In genomic region chr9:72149231-72149975, GRCh38 we compare ENCODE assay signal across 10 cellular contexts. TPM values are rescaled to one million over a fixed set of nuclear protein-coding genes. Genes with fewer than 3 reads are reported as not detected.
DNase-seq lines count a peak whose midpoint lies in the region; ATAC-seq and TF ChIP-seq lines count a peak whose summit lies in the region.
"Had no signal": no experiment of that assay in that cellular context is flagged by ENCODE, and none has a peak within 500 bp of the region (broad histone marks: within the 10 kb centered on the region; RNA-seq: fewer than 3 reads in every experiment).

GDA (plus strand) TSS chr9:72149440; CDS start chr9:72149560, 120 bp downstream.

- H3K4me3 ChIP-seq in iPS-20b (ENCODE audit: low read length) (peak within 1 kb of the TSS; percentile 71), suprapubic skin (peak within 1 kb of the TSS; percentile 4)
- H3K4me3 ChIP-seq: BLaER1 treated with 17β-estradiol and CSF1 and Interleukin-3, amounts not matched to agents 10 nM and 100 nM; thoracic aorta had no signal

- H3K4me3 Mint-ChIP-seq in activated CD4-positive, alpha-beta T cell treated with anti-CD3 and anti-CD28 coated beads, Interleukin-2, amount 10 ng/mL, durations not matched to agents 24 days and 14 days, result no peak within 1 kb of the TSS
- H3K4me3 Mint-ChIP-seq in T-helper 17 cell, result peak within 1 kb of the TSS; percentile 49

- no peak for TF ChIP-seq POLR2A in suprapubic skin (IDR thresholded peaks at IDR 0.05)

- no peaks in the 10 kb centered on the region for H3K4me1 ChIP-seq in iPS-20b (ENCODE audit: insufficient read depth, low read length)
- H3K4me1 ChIP-seq in suprapubic skin, result peaks cover 5% of the 10 kb centered on the region

- no peak for ATAC-seq in T-helper 17 cell
- ATAC-seq in HG03439 (IDR thresholded peaks at IDR 0.05; ENCODE audit: unreplicated experiment), result no peak

- TF ChIP-seq CTCF in suprapubic skin (IDR thresholded peaks at IDR 0.05), result no peak

- WGBS in suprapubic skin, result 0% methylated on average over 6 of the region's 70 CpGs

- no peaks in the 10 kb centered on the region for H3K9me3 ChIP-seq in T-helper 17 cell (ENCODE audit: control insufficient read depth, low read length, poor library complexity, severe bottlenecking)
- H3K9me3 ChIP-seq in iPS-20b (ENCODE audit: insufficient read depth, low read depth, low read length), result no peaks in the 10 kb centered on the region
- no peaks in the 10 kb centered on the region for H3K9me3 ChIP-seq in suprapubic skin
- H3K9me3 ChIP-seq: thoracic aorta had no signal

- H3K27me3 Mint-ChIP-seq in activated CD4-positive, alpha-beta T cell treated with anti-CD3 and anti-CD28 coated beads, Interleukin-2, amount 10 ng/mL, durations not matched to agents 24 days and 14 days, result peaks cover 33% of the 10 kb centered on the region
- peaks cover 43% of the 10 kb centered on the region for H3K27me3 Mint-ChIP-seq in T-helper 17 cell

- no peak for TF ChIP-seq EP300 in suprapubic skin (IDR thresholded peaks at IDR 0.05)

- no peaks in the 10 kb centered on the region for H3K36me3 Mint-ChIP-seq in activated CD4-positive, alpha-beta T cell treated with anti-CD3 and anti-CD28 coated beads, Interleukin-2, amount 10 ng/mL, durations not matched to agents 24 days and 14 days (ENCODE audit: low read depth)
- no peaks in the 10 kb centered on the region for H3K36me3 Mint-ChIP-seq in T-helper 17 cell (ENCODE audit: low read depth)

- peaks cover 56% of the 10 kb centered on the region for H3K27me3 ChIP-seq in iPS-20b (ENCODE audit: insufficient read depth, low read length)
- peaks cover 35% of the 10 kb centered on the region for H3K27me3 ChIP-seq in suprapubic skin
- H3K27me3 ChIP-seq: BLaER1 treated with 17β-estradiol and CSF1 and Interleukin-3, amounts not matched to agents 10 nM and 100 nM had no signal

- H3K9me3 Mint-ChIP-seq in activated CD4-positive, alpha-beta T cell treated with anti-CD3 and anti-CD28 coated beads, Interleukin-2, amount 10 ng/mL, durations not matched to agents 24 days and 14 days, result no peaks in the 10 kb centered on the region

- no peak within 1 kb of the TSS for H3K9ac ChIP-seq in iPS-20b (ENCODE audit: low read depth, low read length)
- H3K9ac ChIP-seq: BLaER1 treated with 17β-estradiol and CSF1 and Interleukin-3, amounts not matched to agents 10 nM and 100 nM had no signal

- H3K36me3 ChIP-seq in iPS-20b (ENCODE audit: insufficient read depth, low read depth, low read length) (no peaks in the 10 kb centered on the region), suprapubic skin (no peaks in the 10 kb centered on the region)
- H3K36me3 ChIP-seq: BLaER1 treated with 17β-estradiol and CSF1 and Interleukin-3, amounts not matched to agents 10 nM and 100 nM; thoracic aorta had no signal

- no peaks in the 10 kb centered on the region for H3K4me1 Mint-ChIP-seq in activated CD4-positive, alpha-beta T cell treated with anti-CD3 and anti-CD28 coated beads, Interleukin-2, amount 10 ng/mL, durations not matched to agents 24 days and 14 days
- H3K4me1 Mint-ChIP-seq in T-helper 17 cell, result no peaks in the 10 kb centered on the region

- intact Hi-C loops in activated CD4-positive, alpha-beta T cell treated with anti-CD3 and anti-CD28 coated beads, Interleukin-2, amount 10 ng/mL, durations not matched to agents 24 days and 14 days (cut with micrococcal nuclease), result no loop called here

- H3K27ac Mint-ChIP-seq in activated CD4-positive, alpha-beta T cell treated with anti-CD3 and anti-CD28 coated beads, Interleukin-2, amount 10 ng/mL, durations not matched to agents 24 days and 14 days, result peak within 1 kb of the TSS; percentile 10
- no peak within 1 kb of the TSS for H3K27ac Mint-ChIP-seq in T-helper 17 cell

- H3K27ac ChIP-seq in iPS-20b (ENCODE audit: low read length), result no peak within 1 kb of the TSS
- H3K27ac ChIP-seq in suprapubic skin, result no peak within 1 kb of the TSS
- H3K27ac ChIP-seq: BLaER1 treated with 17β-estradiol and CSF1 and Interleukin-3, amounts not matched to agents 10 nM and 100 nM; thoracic aorta had no signal

- DNase-seq in activated CD4-positive, alpha-beta T cell treated with anti-CD3 and anti-CD28 coated beads, Interleukin-2, amount 10 ng/mL, durations not matched to agents 24 days and 14 days, result no peak
- no peak for DNase-seq in activated CD4-positive, alpha-beta T cell treated with anti-CD3 and anti-CD28 coated beads for 1 hour
- DNase-seq in T-helper 17 cell (no peak), suprapubic skin (ENCODE audit: low spot score in 2 of 2) (no peak), foreskin melanocyte (no peak), RPMI8226 (no peak)

RNA-seq across cellular contexts. Expression of gene GDA, which starts in this region (rescaled TPM):
- not detected in 2 replicates for total RNA-seq in activated CD4-positive, alpha-beta T cell treated with anti-CD3 and anti-CD28 coated beads, Interleukin-2, amount 10 ng/mL, durations not matched to agents 24 days and 14 days
- total RNA-seq in T-helper 17 cell (not detected), suprapubic skin (1 to 10 TPM in 3 of 4 donors, under 1 TPM in 1; 0.16 to 2.6 (median 1.6) TPM)
- total RNA-seq: thoracic aorta had no signal
